Comparison of ENCODE assay signal across 9 cellular contexts in genomic region chr20:1185316-1185741, GRCh38. TPM values are rescaled to one million over a fixed set of nuclear protein-coding genes. Genes with fewer than 3 reads are reported as not detected.
DNase-seq lines count a peak whose midpoint lies in the region; ATAC-seq and TF ChIP-seq lines count a peak whose summit lies in the region.
"Had no signal": no experiment of that assay in that cellular context is flagged by ENCODE, and none has a peak within 500 bp of the region (broad histone marks: within the 10 kb centered on the region; RNA-seq: fewer than 3 reads in every experiment).

No MANE protein-coding gene starts in this region.

- H4K20me1 ChIP-seq in hepatocyte (ENCODE audit: insufficient read depth, poor library complexity, severe bottlenecking), result no peaks in the 10 kb centered on the region

- no peaks in the 10 kb centered on the region for H3K79me2 ChIP-seq in hepatocyte

- WGBS in hepatocyte (ENCODE audit: low lambda C conversion rate, missing lambda C conversion rate), result 0% methylated on average over 12 of the region's 54 CpGs
- WGBS in thymus, result under 1% methylated on average over 54 of the region's 54 CpGs

- H3K27me3 ChIP-seq in hepatocyte (peaks cover 16% of the 10 kb centered on the region), thymus (ENCODE audit: control insufficient read depth, insufficient read depth) (peaks cover 37% of the 10 kb centered on the region)

- H3K9me3 Mint-ChIP-seq in activated CD4-positive, alpha-beta T cell treated with anti-CD3 and anti-CD28 coated beads, Interleukin-2, amount 10 ng/mL, durations not matched to agents 24 days and 14 days, result no peaks in the 10 kb centered on the region
- no peaks in the 10 kb centered on the region for H3K9me3 Mint-ChIP-seq in activated B cell treated with CpG ODN at 0.5 μM for 24 hours

- H3K27ac ChIP-seq in hepatocyte (no peak overlapping the region), thymus (ENCODE audit: low read depth) (no peak overlapping the region)

- H2AFZ ChIP-seq in hepatocyte, result peak overlapping the region; percentile 56

- POLR2A ChIA-PET in activated B cell treated with CpG ODN at 0.5 μM for 24 hours (lab: Charles Lee), result no interaction called here

- TF ChIP-seq CTCF in activated B cell treated with CpG ODN at 0.5 μM for 24 hours (IDR thresholded peaks at IDR 0.05), result no peak
- TF ChIP-seq CTCF in hepatocyte (IDR thresholded peaks at IDR 0.05; ENCODE audit: poor library complexity), result no peak

- H3K36me3 ChIP-seq in hepatocyte (replicated peaks; ENCODE audit: insufficient read depth, low read depth) (no peaks in the 10 kb centered on the region), thymus (ENCODE audit: control insufficient read depth, insufficient read depth) (no peaks in the 10 kb centered on the region)

- peak; percentile 60 for DNase-seq in activated CD4-positive, alpha-beta T cell treated with anti-CD3 and anti-CD28 coated beads, Interleukin-2, amount 10 ng/mL, durations not matched to agents 24 days and 14 days
- DNase-seq in activated CD4-positive, alpha-beta T cell treated with anti-CD3 and anti-CD28 coated beads, Interleukin-2, amount 50 U/mL, for 4 hours, result no peak
- DNase-seq in activated B cell treated with CpG ODN at 0.5 μM for 24 hours (no peak), hepatocyte (ENCODE audit: low spot score) (peak; percentile 47), dermis blood vessel endothelial cell (no peak), H4 (ENCODE audit: low spot score) (no peak)
- no peak for DNase-seq in activated CD4-positive, CD25-positive, alpha-beta regulatory T cell (lab: John Stamatoyannopoulos, UW)

- no peak overlapping the region for H3K27ac Mint-ChIP-seq in activated CD4-positive, alpha-beta T cell treated with anti-CD3 and anti-CD28 coated beads, Interleukin-2, amount 10 ng/mL, durations not matched to agents 24 days and 14 days
- no peak overlapping the region for H3K27ac Mint-ChIP-seq in activated B cell treated with CpG ODN at 0.5 μM for 24 hours

- H3K4me3 Mint-ChIP-seq in activated CD4-positive, alpha-beta T cell treated with anti-CD3 and anti-CD28 coated beads, Interleukin-2, amount 10 ng/mL, durations not matched to agents 24 days and 14 days, result peak overlapping the region; percentile 78
- H3K4me3 Mint-ChIP-seq in activated B cell treated with CpG ODN at 0.5 μM for 24 hours, result no peak overlapping the region

- H3K4me3 ChIP-seq in hepatocyte (peak overlapping the region; percentile 72), thymus (ENCODE audit: low read length) (peak overlapping the region; percentile 38)

- H3K9me3 ChIP-seq in hepatocyte (ENCODE audit: low read depth) (no peaks in the 10 kb centered on the region), thymus (ENCODE audit: control insufficient read depth) (no peaks in the 10 kb centered on the region)

- ATAC-seq in activated B cell treated with CpG ODN at 0.5 μM for 24 hours (ENCODE audit: low read depth), result peak; percentile 18

- CTCF ChIA-PET in activated B cell treated with CpG ODN at 0.5 μM for 24 hours (lab: Charles Lee), result no interaction called here

- no peaks in the 10 kb centered on the region for H3K9me2 ChIP-seq in hepatocyte (replicated peaks; ENCODE audit: insufficient read depth)

- H3K4me1 ChIP-seq in hepatocyte (ENCODE audit: insufficient read depth) (peaks cover 23% of the 10 kb centered on the region), thymus (ENCODE audit: control insufficient read depth, insufficient read depth, low read length) (no peaks in the 10 kb centered on the region)

- no peaks in the 10 kb centered on the region for H3K36me3 Mint-ChIP-seq in activated CD4-positive, alpha-beta T cell treated with anti-CD3 and anti-CD28 coated beads, Interleukin-2, amount 10 ng/mL, durations not matched to agents 24 days and 14 days (ENCODE audit: low read depth)
- H3K36me3 Mint-ChIP-seq in activated B cell treated with CpG ODN at 0.5 μM for 24 hours (ENCODE audit: low read depth), result peaks cover 4% of the 10 kb centered on the region

- peak overlapping the region; percentile 97 for H3K4me2 ChIP-seq in hepatocyte

- peaks cover 42% of the 10 kb centered on the region for H3K27me3 Mint-ChIP-seq in activated CD4-positive, alpha-beta T cell treated with anti-CD3 and anti-CD28 coated beads, Interleukin-2, amount 10 ng/mL, durations not matched to agents 24 days and 14 days
- H3K27me3 Mint-ChIP-seq in activated B cell treated with CpG ODN at 0.5 μM for 24 hours, result peaks cover 26% of the 10 kb centered on the region

- H3K4me1 Mint-ChIP-seq in activated CD4-positive, alpha-beta T cell treated with anti-CD3 and anti-CD28 coated beads, Interleukin-2, amount 10 ng/mL, durations not matched to agents 24 days and 14 days, result peaks cover 10% of the 10 kb centered on the region
- H3K4me1 Mint-ChIP-seq in activated B cell treated with CpG ODN at 0.5 μM for 24 hours, result peaks cover 11% of the 10 kb centered on the region

- intact Hi-C loops in activated CD4-positive, alpha-beta T cell treated with anti-CD3 and anti-CD28 coated beads, Interleukin-2, amount 10 ng/mL, durations not matched to agents 24 days and 14 days (cut with micrococcal nuclease), result loop anchor here (2.0 to 5.0 kb wide), 2 partner anchors 67 to 368 kb away; partner anchors contain the start of gene PSMF1
- intact Hi-C loops in activated B cell treated with CpG ODN at 0.5 μM for 24 hours (cut with micrococcal nuclease), result no loop called here

RNA-seq across cellular contexts. Expression of gene TMEM74B, which starts 0.5 kb away (rescaled TPM):
- 1.6 and 1.9 TPM in 2 replicates for total RNA-seq in activated CD4-positive, alpha-beta T cell treated with anti-CD3 and anti-CD28 coated beads, Interleukin-2, amount 10 ng/mL, durations not matched to agents 24 days and 14 days
- total RNA-seq in activated B cell treated with CpG ODN at 0.5 μM for 24 hours (0.20 TPM in 1 of 2 replicates, not detected in the other), hepatocyte (5.2 and 9.4 TPM in 2 replicates), dermis blood vessel endothelial cell (0.34 and 0.60 TPM in 2 replicates)
- polyA plus RNA-seq in hepatocyte (5.5 and 7.3 TPM in 2 replicates), thymus (1.3 TPM)
- total RNA-seq in H4 (2014; rRNA removed; shearing (Covaris generic)), result 0.52 TPM in 1 of 2 replicates, not detected in the other
- total RNA-seq: RPMI7951 had no signal

RNA-seq across cellular contexts. Expression of gene C20orf202, which starts 17.9 kb away (rescaled TPM):
- 0.12 TPM in 1 of 2 replicates, not detected in the other for total RNA-seq in activated CD4-positive, alpha-beta T cell treated with anti-CD3 and anti-CD28 coated beads, Interleukin-2, amount 10 ng/mL, durations not matched to agents 24 days and 14 days
- total RNA-seq in activated B cell treated with CpG ODN at 0.5 μM for 24 hours (not detected in 2 replicates), hepatocyte (1.4 and 1.6 TPM in 2 replicates), dermis blood vessel endothelial cell (not detected in 2 replicates)
- polyA plus RNA-seq in hepatocyte (0.35 and 0.84 TPM in 2 replicates), thymus (0.27 TPM)
- total RNA-seq in H4 (2014; rRNA removed; shearing (Covaris generic)), result not detected in 2 replicates
- total RNA-seq: RPMI7951 had no signal

RNA-seq across cellular contexts. Expression of gene RAD21L1, which starts 40.5 kb away (rescaled TPM):
- total RNA-seq in activated CD4-positive, alpha-beta T cell treated with anti-CD3 and anti-CD28 coated beads, Interleukin-2, amount 10 ng/mL, durations not matched to agents 24 days and 14 days, result not detected in 2 replicates
- total RNA-seq in activated B cell treated with CpG ODN at 0.5 μM for 24 hours (not detected in 2 replicates), hepatocyte (not detected in 2 replicates), dermis blood vessel endothelial cell (not detected in 2 replicates)
- polyA plus RNA-seq in hepatocyte (not detected in 2 replicates), thymus (not detected)
- total RNA-seq in H4 (2014; rRNA removed; shearing (Covaris generic)), result 0.12 TPM in 1 of 2 replicates, not detected in the other

Comparison
In these comparisons a context has a peak if more than half of its experiments do, and no peak if none do; other contexts are left out.
1. DNase-seq: peak in activated CD4-positive, alpha-beta T cell treated with anti-CD3 and anti-CD28 coated beads, Interleukin-2, amount 10 ng/mL, durations not matched to agents 24 days and 14 days (single experiment) and hepatocyte (single experiment); none in activated CD4-positive, alpha-beta T cell treated with anti-CD3 and anti-CD28 coated beads, Interleukin-2, amount 50 U/mL, for 4 hours (0 of 2), activated B cell treated with CpG ODN at 0.5 μM for 24 hours (single experiment), activated CD4-positive, CD25-positive, alpha-beta regulatory T cell (0 of 4), dermis blood vessel endothelial cell (single experiment) and H4 (single experiment).